In the genomic region with DNA sequence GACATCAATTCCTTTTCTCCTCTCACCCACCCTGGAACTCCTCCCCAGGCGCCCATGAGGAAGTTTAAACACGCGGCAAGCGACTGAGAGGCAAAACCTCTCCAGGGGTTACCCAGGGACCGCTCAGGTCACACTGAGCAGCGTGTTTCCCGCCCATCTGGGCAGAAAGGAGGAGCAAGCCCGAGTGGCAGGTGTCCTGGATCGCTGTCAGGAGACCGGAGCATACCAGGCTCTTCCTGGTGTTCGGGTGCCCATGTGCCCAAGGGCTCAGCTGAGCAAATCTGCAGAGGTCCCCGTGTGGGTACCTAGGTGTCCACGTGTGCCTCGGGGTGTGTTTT, we compare ENCODE assay signal across 8 cellular contexts. TPM values are rescaled to one million over a fixed set of nuclear protein-coding genes. Genes with fewer than 3 reads are reported as not detected.
DNase-seq lines count a peak whose midpoint lies in the region; ATAC-seq lines count a peak whose summit lies in the region.

No MANE protein-coding gene starts in this region.

- peaks cover 35% of the 10 kb centered on the region for H3K36me3 Mint-ChIP-seq in activated CD4-positive, alpha-beta T cell treated with anti-CD3 and anti-CD28 coated beads for 36 hours (ENCODE audit: low read depth)
- peaks cover 18% of the 10 kb centered on the region for H3K36me3 Mint-ChIP-seq in activated CD4-positive, alpha-beta memory T cell treated with anti-CD3 and anti-CD28 coated beads, Interleukin-2, amount 10 ng/mL, durations not matched to agents 7 days and 5 days (ENCODE audit: low read depth)

- peak overlapping the region; percentile 100 for H3K27ac Mint-ChIP-seq in activated CD4-positive, alpha-beta T cell treated with anti-CD3 and anti-CD28 coated beads for 36 hours
- peak overlapping the region; percentile 100 for H3K27ac Mint-ChIP-seq in activated CD4-positive, alpha-beta memory T cell treated with anti-CD3 and anti-CD28 coated beads, Interleukin-2, amount 10 ng/mL, durations not matched to agents 7 days and 5 days

- H3K9me3 Mint-ChIP-seq in activated CD4-positive, alpha-beta T cell treated with anti-CD3 and anti-CD28 coated beads for 36 hours (ENCODE audit: low read depth): no peaks in the 10 kb centered on the region
- H3K9me3 Mint-ChIP-seq in activated CD4-positive, alpha-beta memory T cell treated with anti-CD3 and anti-CD28 coated beads, Interleukin-2, amount 10 ng/mL, durations not matched to agents 7 days and 5 days: no peaks in the 10 kb centered on the region

- intact Hi-C loops in activated CD4-positive, alpha-beta T cell treated with anti-CD3 and anti-CD28 coated beads for 36 hours (cut with DNase I, micrococcal nuclease): loop anchor here (1.0 to 5.0 kb wide), 20 partner anchors 9 to 567 kb away; partner anchors contain the start of genes GGA3 (in 2 of the 2), MIF4GD (in 2 of the 2), MRPS7 (in 2 of the 2) and ATP5PD (in 1 of the 2)
- intact Hi-C loops in Right ventricle myocardium superior (cut with DNase I): no loop called here
- intact Hi-C loops in posterior vena cava (cut with DNase I): no loop called here

- ATAC-seq in activated CD4-positive, alpha-beta T cell treated with anti-CD3 and anti-CD28 coated beads for 36 hours: peak; percentile 17
- ATAC-seq in HG02943 (IDR thresholded peaks at IDR 0.05; ENCODE audit: low read depth, unreplicated experiment): peak; percentile 22
- peak; percentile 31 for ATAC-seq in Right ventricle myocardium superior (ENCODE audit: poor library complexity)

- no peaks in the 10 kb centered on the region for H3K27me3 Mint-ChIP-seq in activated CD4-positive, alpha-beta T cell treated with anti-CD3 and anti-CD28 coated beads for 36 hours
- H3K27me3 Mint-ChIP-seq in activated CD4-positive, alpha-beta memory T cell treated with anti-CD3 and anti-CD28 coated beads, Interleukin-2, amount 10 ng/mL, durations not matched to agents 7 days and 5 days: no peaks in the 10 kb centered on the region

- H3K4me3 Mint-ChIP-seq in activated CD4-positive, alpha-beta T cell treated with anti-CD3 and anti-CD28 coated beads for 36 hours: peak overlapping the region; percentile 86
- peak overlapping the region; percentile 97 for H3K4me3 Mint-ChIP-seq in activated CD4-positive, alpha-beta memory T cell treated with anti-CD3 and anti-CD28 coated beads, Interleukin-2, amount 10 ng/mL, durations not matched to agents 7 days and 5 days

- CTCF ChIA-PET in activated CD4-positive, alpha-beta T cell treated with anti-CD3 and anti-CD28 coated beads for 36 hours (lab: Charles Lee): interaction anchor here (0.6 to 2.4 kb wide), 30 partner anchors 9 to 534 kb away, joined by 3 to 37 read pairs (median 5); partner anchors contain the start of genes FDXR, GGA3, GRB2 and MIF4GD
- CTCF ChIA-PET in activated CD4-positive, alpha-beta memory T cell treated with anti-CD3 and anti-CD28 coated beads, Interleukin-2, amount 10 ng/mL, durations not matched to agents 7 days and 5 days (lab: Charles Lee): interaction anchor here (0.5 to 4.6 kb wide), 29 partner anchors 9 to 567 kb away, joined by 3 to 105 read pairs (median 4); partner anchors contain the start of genes CDR2L, GGA3, GRB2 and MIF4GD

- POLR2A ChIA-PET in activated CD4-positive, alpha-beta T cell treated with anti-CD3 and anti-CD28 coated beads for 36 hours (lab: Charles Lee): interaction anchor here (0.6 to 2.6 kb wide), 19 partner anchors 16 to 491 kb away, joined by 3 to 27 read pairs (median 5); partner anchors contain the start of genes GGA3, GRB2, JPT1 and MIF4GD
- POLR2A ChIA-PET in activated CD4-positive, alpha-beta memory T cell treated with anti-CD3 and anti-CD28 coated beads, Interleukin-2, amount 10 ng/mL, durations not matched to agents 7 days and 5 days (lab: Charles Lee): interaction anchor here (0.6 to 4.2 kb wide), 38 partner anchors 9 to 652 kb away, joined by 3 to 124 read pairs (median 5); partner anchors contain the start of genes ATP5PD, FBF1, FDXR and GGA3

- peak; percentile 70 for DNase-seq in activated CD4-positive, alpha-beta T cell treated with anti-CD3 and anti-CD28 coated beads for 36 hours
- DNase-seq in activated CD4-positive, alpha-beta T cell treated with anti-CD3 and anti-CD28 coated beads, Interleukin-2, amount 50 U/mL, for 4 hours: no peak
- DNase-seq in NCI-H2107 (lab: John Stamatoyannopoulos, UW): peak; percentile 48
- DNase-seq in activated CD4-positive, alpha-beta memory T cell treated with anti-CD3 and anti-CD28 coated beads, Interleukin-2, amount 10 ng/mL, durations not matched to agents 7 days and 5 days: peak; percentile 55
- peak; percentile 55 for DNase-seq in Right ventricle myocardium superior
- DNase-seq in posterior vena cava (ENCODE audit: low spot score): peak; percentile 82
- DNase-seq in HCEC 1CT: no peak

- H3K4me1 Mint-ChIP-seq in activated CD4-positive, alpha-beta T cell treated with anti-CD3 and anti-CD28 coated beads for 36 hours: peaks cover 26% of the 10 kb centered on the region
- peaks cover 28% of the 10 kb centered on the region for H3K4me1 Mint-ChIP-seq in activated CD4-positive, alpha-beta memory T cell treated with anti-CD3 and anti-CD28 coated beads, Interleukin-2, amount 10 ng/mL, durations not matched to agents 7 days and 5 days

RNA-seq across cellular contexts. Expression of gene SLC25A19, which starts 0.5 kb away (rescaled TPM):
- total RNA-seq in activated CD4-positive, alpha-beta T cell treated with anti-CD3 and anti-CD28 coated beads for 36 hours: 10 to 100 TPM; 67.8 to 79.7 TPM
- 10 to 100 TPM; 24.3 to 27.9 TPM for total RNA-seq in activated CD4-positive, alpha-beta memory T cell treated with anti-CD3 and anti-CD28 coated beads, Interleukin-2, amount 10 ng/mL, durations not matched to agents 7 days and 5 days
- total RNA-seq in Right ventricle myocardium superior: 12.5 TPM
- total RNA-seq in posterior vena cava: 10 to 100 TPM in 1 of 2 donors, 1 to 10 TPM in 1; 9.9 to 14.6 TPM

RNA-seq across cellular contexts. Expression of gene MIF4GD, which starts 17.7 kb away (rescaled TPM):
- total RNA-seq in activated CD4-positive, alpha-beta T cell treated with anti-CD3 and anti-CD28 coated beads for 36 hours: 10 to 100 TPM; 39.0 to 39.1 TPM
- total RNA-seq in activated CD4-positive, alpha-beta memory T cell treated with anti-CD3 and anti-CD28 coated beads, Interleukin-2, amount 10 ng/mL, durations not matched to agents 7 days and 5 days: 10 to 100 TPM; 54.8 to 60.3 TPM
- 13.7 TPM for total RNA-seq in Right ventricle myocardium superior
- total RNA-seq in posterior vena cava: 10 to 100 TPM; 25.2 to 27.3 TPM

RNA-seq across cellular contexts. Expression of gene MRPS7, which starts 27.1 kb away (rescaled TPM):
- 10 to 100 TPM; 51.4 to 63.8 TPM for total RNA-seq in activated CD4-positive, alpha-beta T cell treated with anti-CD3 and anti-CD28 coated beads for 36 hours
- 10 to 100 TPM; 39.7 to 40.0 TPM for total RNA-seq in activated CD4-positive, alpha-beta memory T cell treated with anti-CD3 and anti-CD28 coated beads, Interleukin-2, amount 10 ng/mL, durations not matched to agents 7 days and 5 days
- 125 TPM for total RNA-seq in Right ventricle myocardium superior
- 10 to 100 TPM; 25.0 to 30.9 TPM for total RNA-seq in posterior vena cava

RNA-seq across cellular contexts. Expression of gene GGA3, which starts 27.3 kb away (rescaled TPM):
- 10 to 100 TPM; 72.9 to 76.7 TPM for total RNA-seq in activated CD4-positive, alpha-beta T cell treated with anti-CD3 and anti-CD28 coated beads for 36 hours
- total RNA-seq in activated CD4-positive, alpha-beta memory T cell treated with anti-CD3 and anti-CD28 coated beads, Interleukin-2, amount 10 ng/mL, durations not matched to agents 7 days and 5 days: 10 to 100 TPM; 73.4 to 79.4 TPM
- total RNA-seq in Right ventricle myocardium superior (22.3 TPM), posterior vena cava (10 to 100 TPM; 28.0 to 32.4 TPM)

Comparison
In these comparisons a context has a peak if more than half of its experiments do, and no peak if none do; other contexts are left out.
1. DNase-seq: peak in activated CD4-positive, alpha-beta T cell treated with anti-CD3 and anti-CD28 coated beads for 36 hours (single experiment), NCI-H2107 (single experiment), activated CD4-positive, alpha-beta memory T cell treated with anti-CD3 and anti-CD28 coated beads, Interleukin-2, amount 10 ng/mL, durations not matched to agents 7 days and 5 days (single experiment), Right ventricle myocardium superior (single experiment) and posterior vena cava (single experiment); none in activated CD4-positive, alpha-beta T cell treated with anti-CD3 and anti-CD28 coated beads, Interleukin-2, amount 50 U/mL, for 4 hours (0 of 2) and HCEC 1CT (single experiment).
2. intact Hi-C loops: an anchor here in activated CD4-positive, alpha-beta T cell treated with anti-CD3 and anti-CD28 coated beads for 36 hours (1.0 to 5.0 kb wide); none called in Right ventricle myocardium superior and posterior vena cava.
3. Peak in every context shown above with its lines, with median percentiles within 50 percentile points of each other: ATAC-seq.